In the genomic region with DNA sequence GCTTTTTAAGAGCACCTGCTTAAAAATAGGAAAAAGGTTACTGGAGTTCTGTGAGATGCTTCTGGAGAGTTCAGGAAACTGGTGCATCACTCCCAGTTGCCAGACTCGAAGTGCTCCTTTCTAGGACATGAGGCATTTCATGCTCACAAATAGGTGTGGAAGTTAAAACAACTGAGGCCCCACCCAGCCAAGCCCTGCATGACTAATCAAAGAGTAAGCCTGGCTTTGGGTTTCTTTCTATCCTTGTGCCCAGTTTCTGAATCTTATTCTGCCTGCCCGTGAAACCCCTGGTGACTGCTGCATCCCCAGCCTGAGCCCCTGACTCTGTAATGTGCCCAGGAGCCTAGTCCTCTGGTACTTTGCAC, we compare ENCODE assay signal across 1 cellular context.
TF ChIP-seq lines count a peak whose summit lies in the region.

No MANE protein-coding gene starts in this region.

TF ChIP-seq in K562, 482 proteins besides CTCF, POLR2A, EP300 and RAD21:
- no peak for TF ChIP-seq HDAC6 (IDR thresholded peaks at IDR 0.05; ENCODE audit: low read depth, low read length)
- TF ChIP-seq, protein P1, sequence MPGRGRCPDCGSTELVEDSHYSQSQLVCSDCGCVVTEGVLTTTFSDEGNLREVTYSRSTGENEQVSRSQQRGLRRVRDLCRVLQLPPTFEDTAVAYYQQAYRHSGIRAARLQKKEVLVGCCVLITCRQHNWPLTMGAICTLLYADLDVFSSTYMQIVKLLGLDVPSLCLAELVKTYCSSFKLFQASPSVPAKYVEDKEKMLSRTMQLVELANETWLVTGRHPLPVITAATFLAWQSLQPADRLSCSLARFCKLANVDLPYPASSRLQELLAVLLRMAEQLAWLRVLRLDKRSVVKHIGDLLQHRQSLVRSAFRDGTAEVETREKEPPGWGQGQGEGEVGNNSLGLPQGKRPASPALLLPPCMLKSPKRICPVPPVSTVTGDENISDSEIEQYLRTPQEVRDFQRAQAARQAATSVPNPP (IDR thresholded peaks at IDR 0.05; ENCODE audit: borderline replicate concordance, insufficient read depth, insufficient read length), result no peak
- TF ChIP-seq E2F6 (IDR thresholded peaks at IDR 0.05; ENCODE audit: borderline replicate concordance in 1 of 2, extremely low read depth in 1 of 2, insufficient read depth in 1 of 2, insufficient read length in 1 of 2, low read depth in 1 of 2, low read length in 1 of 2, poor library complexity in 1 of 2, severe bottlenecking in 1 of 2), result peak in 1 of 2 experiments; percentile 33
